In the genomic region with DNA sequence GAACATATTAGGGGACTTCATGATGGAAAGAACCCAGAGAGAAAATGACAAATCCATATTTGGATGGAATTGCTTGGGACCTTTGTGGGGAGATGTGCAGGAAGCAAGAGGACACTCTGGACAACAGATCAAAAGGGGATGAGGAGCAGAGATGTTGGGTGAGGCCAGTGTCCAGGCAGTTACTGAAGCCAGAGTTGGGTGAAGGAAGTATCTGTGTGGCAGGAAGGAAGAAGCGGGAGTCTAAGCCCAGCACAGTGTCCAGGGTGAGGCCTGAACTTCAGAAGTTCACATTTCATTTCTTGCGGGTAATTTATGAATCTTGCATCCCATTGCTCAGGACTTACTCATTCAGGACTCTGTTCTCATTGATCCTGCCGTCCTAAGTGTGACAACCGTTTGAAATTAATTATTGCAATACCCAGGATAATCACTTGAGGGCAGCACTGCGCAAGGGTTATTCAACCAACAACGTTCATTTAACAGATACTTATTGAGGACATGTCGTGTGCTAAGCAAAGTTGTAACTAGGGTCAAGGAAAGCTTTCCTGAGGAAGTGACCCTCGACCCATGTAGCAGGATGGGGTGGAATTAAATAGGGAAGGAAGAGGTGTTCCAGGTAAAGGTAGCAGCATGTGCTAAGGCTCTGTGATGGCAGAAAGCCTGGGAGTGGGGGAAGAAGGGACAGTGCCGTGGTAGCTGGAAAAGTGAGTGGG, we compare ENCODE assay signal across 8 cellular contexts.
DNase-seq lines count a peak whose midpoint lies in the region; ATAC-seq, FAIRE-seq and TF ChIP-seq lines count a peak whose summit lies in the region.

No MANE protein-coding gene starts in this region.

- H3K79me2 ChIP-seq in H1 (ENCODE audit: control insufficient read depth in 1 of 2, insufficient read depth in 2 of 2, low read length in 2 of 2), result no peaks in the 10 kb centered on the region

- DNase-seq in GM06990 (ENCODE audit: extremely low read depth, insufficient read length) (no peak), NCI-H69 (lab: John Stamatoyannopoulos, UW) (peak; percentile 59), H1 (ENCODE audit: low read depth in 1 of 2, low spot score in 2 of 2) (peak; percentile 34 to 84), natural killer cell (no peak), uterus (no peak), superior temporal gyrus (ENCODE audit: extremely low spot score) (no peak)
- DNase-seq in activated CD4-positive, alpha-beta memory T cell treated with anti-CD3 and anti-CD28 coated beads for 36 hours, result peak; percentile 66

- no peak overlapping the region for H4K8ac ChIP-seq in H1 (ENCODE audit: extremely low read depth, insufficient read depth, low read length)

- no peak overlapping the region for H3K27ac ChIP-seq in H1 (ENCODE audit: low read depth, low read length)
- H3K27ac ChIP-seq in uterus, result no peak overlapping the region

- H3K27me3 ChIP-seq in GM06990 (replicated peaks; ENCODE audit: control insufficient read depth, insufficient read depth, low read length) (no peaks in the 10 kb centered on the region), H1 (replicated peaks in 1 of 4; ENCODE audit: control insufficient read depth in 3 of 4, extremely low read depth in 1 of 4, insufficient read depth in 3 of 4, low read length in 3 of 4) (no peaks in the 10 kb centered on the region), uterus (no peaks in the 10 kb centered on the region)

- 34% methylated on average over 9 of the region's 9 CpGs; no CpG with 5 or more reads in 1 of the 2 experiments for WGBS in H1 (ENCODE audit: extremely low coverage in 1 of 2, insufficient coverage in 1 of 2, insufficient read length in 1 of 2, insufficient replicate concordance in 2 of 2, low coverage in 1 of 2, low lambda C conversion rate in 2 of 2, missing lambda C conversion rate in 1 of 2), 2 experiments

- intact Hi-C loops in activated CD4-positive, alpha-beta memory T cell treated with anti-CD3 and anti-CD28 coated beads for 36 hours (cut with micrococcal nuclease), result loop anchor here (1.0 to 2.0 kb wide), 7 partner anchors 62 to 488 kb away; partner anchors contain the start of genes CMTM6 and CMTM8
- intact Hi-C loops in natural killer cell (cut with micrococcal nuclease), result loop anchor here (2.0 to 10.0 kb wide), 3 partner anchors 164 to 488 kb away; no protein-coding TSS in a partner anchor
- intact Hi-C loops in uterus (cut with DNase I; ENCODE audit: low total_unique reads), result no loop called here

- H3K4ac ChIP-seq in H1 (replicated peaks; ENCODE audit: insufficient read length, low read depth, low read length), result no peak overlapping the region

- no peak overlapping the region; the same call in 1 of the 2 replicates for H2BK15ac ChIP-seq in H1 (ENCODE audit: low read length)

- no peak overlapping the region for H4K91ac ChIP-seq in H1 (replicated peaks; ENCODE audit: insufficient read length, low read length)

- H4K20me1 ChIP-seq in H1 (replicated peaks in 1 of 2; ENCODE audit: control insufficient read depth in 1 of 2, insufficient read depth in 2 of 2, low read length in 2 of 2), result no peaks in the 10 kb centered on the region

- H3K9ac ChIP-seq in H1 (replicated peaks in 1 of 4; ENCODE audit: extremely low read depth in 1 of 4, low read depth in 3 of 4, low read length in 3 of 4), result no peak overlapping the region

- H2AFZ ChIP-seq in H1 (ENCODE audit: low read length), result peak overlapping the region; percentile 16

- no peak overlapping the region for H3K4me2 ChIP-seq in H1 (ENCODE audit: insufficient read depth in 1 of 2, low read depth in 2 of 2, low read length in 2 of 2)

- H2AK5ac ChIP-seq in H1 (ENCODE audit: low read depth, low read length), result no peak overlapping the region

- no peak overlapping the region for H2BK20ac ChIP-seq in H1 (ENCODE audit: low read length)

- peak; percentile 74 to 83 for TF ChIP-seq RAD21 in H1 (IDR thresholded peaks at IDR 0.05 in 1 of 2, conservative IDR thresholded peaks at IDR 0.05 in 1 of 2; ENCODE audit: low read depth in 2 of 2, low read length in 2 of 2)

- no peak overlapping the region for H3K56ac ChIP-seq in H1 (replicated peaks; ENCODE audit: insufficient read length, low read depth, low read length)

- H3K4me3 Mint-ChIP-seq in activated CD4-positive, alpha-beta memory T cell treated with anti-CD3 and anti-CD28 coated beads for 36 hours, result peak overlapping the region; percentile 25
- H3K4me3 Mint-ChIP-seq in natural killer cell, result no peak overlapping the region

- TF ChIP-seq CTCF in GM06990 (IDR thresholded peaks at IDR 0.05; ENCODE audit: insufficient read depth, low read length, poor library complexity, severe bottlenecking) (peak; percentile 76), H1 (IDR thresholded peaks at IDR 0.05; ENCODE audit: control extremely low read depth in 1 of 3, insufficient read depth in 1 of 3, low read depth in 1 of 3, low read length in 3 of 3) (peak in 2 of 3 experiments; percentile 70 to 73; a peak in 3 of 4 replicates), natural killer cell (IDR thresholded peaks at IDR 0.05) (peak; percentile 62), uterus (IDR thresholded peaks at IDR 0.05) (peak; percentile 18 to 43 (median 33))

- H3K4me3 ChIP-seq in GM06990 (replicated peaks; ENCODE audit: low read depth, low read length), result no peak overlapping the region
- no peak overlapping the region for H3K4me3 ChIP-seq in H1 (ENCODE audit: extremely low read depth in 1 of 4, insufficient read depth in 2 of 4, low read depth in 3 of 4, low read length in 4 of 4)
- H3K4me3 ChIP-seq in uterus, result no peak overlapping the region

- ATAC-seq in HG02610 (IDR thresholded peaks at IDR 0.05; ENCODE audit: unreplicated experiment), result peak; percentile 45
- ATAC-seq in natural killer cell, result peak; percentile 77 to 81 (median 78)

- H3K14ac ChIP-seq in H1 (ENCODE audit: insufficient read length), result no peak overlapping the region

- H3K79me1 ChIP-seq in H1 (ENCODE audit: low read depth, low read length), result no peaks in the 10 kb centered on the region

- peaks cover 12% of the 10 kb centered on the region for H3K4me1 Mint-ChIP-seq in activated CD4-positive, alpha-beta memory T cell treated with anti-CD3 and anti-CD28 coated beads for 36 hours (ENCODE audit: low read depth)
- H3K4me1 Mint-ChIP-seq in natural killer cell, result peaks cover 10 to 14% of the 10 kb centered on the region in 2 donors

- CTCF ChIA-PET in activated CD4-positive, alpha-beta memory T cell treated with anti-CD3 and anti-CD28 coated beads for 36 hours (lab: Charles Lee), result interaction anchor here (0.6 to 4.4 kb wide), 41 partner anchors 9 to 490 kb away, joined by 3 to 56 read pairs (median 4); no protein-coding TSS in a partner anchor
- CTCF ChIA-PET in H1 (lab: Charles Lee; ENCODE audit: partially characterized antibody), result interaction anchor here (0.7 to 6.2 kb wide), 69 partner anchors 8 to 496 kb away, joined by 3 to 97 read pairs (median 4); partner anchors contain the start of gene CMTM8

- FAIRE-seq in H1 (lab: Jason Lieb, UNC), result peak; percentile 82

- H3K27ac Mint-ChIP-seq in activated CD4-positive, alpha-beta memory T cell treated with anti-CD3 and anti-CD28 coated beads for 36 hours, result no peak overlapping the region
- H3K27ac Mint-ChIP-seq in natural killer cell, result no peak overlapping the region

- H3K36me3 ChIP-seq in GM06990 (ENCODE audit: control insufficient read depth, insufficient read depth, low read length) (no peaks in the 10 kb centered on the region), H1 (ENCODE audit: control insufficient read depth in 2 of 4, insufficient read depth in 4 of 4, low read length in 3 of 4) (no peaks in the 10 kb centered on the region), uterus (no peaks in the 10 kb centered on the region)

- POLR2A ChIA-PET in activated CD4-positive, alpha-beta memory T cell treated with anti-CD3 and anti-CD28 coated beads for 36 hours (lab: Charles Lee), result interaction anchor here (0.6 to 1.2 kb wide), 2 partner anchors 117 to 160 kb away, joined by 3 read pairs; no protein-coding TSS in a partner anchor
- POLR2A ChIA-PET in H1 (lab: Charles Lee; ENCODE audit: partially characterized antibody), result no interaction called here

- peaks cover 0 to 3% (median 0%) of the 10 kb centered on the region in 4 experiments; a peak in 1 of 7 replicates for H3K4me1 ChIP-seq in H1 (replicated peaks in 1 of 4; ENCODE audit: control insufficient read depth in 3 of 4, insufficient read depth in 4 of 4, low read length in 3 of 4)
- H3K4me1 ChIP-seq in uterus, result no peaks in the 10 kb centered on the region

- TF ChIP-seq EP300 in H1 (IDR thresholded peaks at IDR 0.05; ENCODE audit: borderline replicate concordance in 1 of 2, low read depth in 2 of 2, low read length in 2 of 2), result no peak

- no peak overlapping the region for H3K18ac ChIP-seq in H1 (ENCODE audit: extremely low read depth, low read length)

- H2BK12ac ChIP-seq in H1 (ENCODE audit: low read depth, low read length), result peak overlapping the region; percentile 50; the same call in 1 of the 2 replicates

- no peak overlapping the region for H2BK120ac ChIP-seq in H1 (replicated peaks; ENCODE audit: low read depth, low read length)

- H3K23me2 ChIP-seq in H1 (ENCODE audit: low read depth, low read length), result no peaks in the 10 kb centered on the region

- H3K23ac ChIP-seq in H1 (ENCODE audit: insufficient read length), result no peak overlapping the region

- H4K5ac ChIP-seq in H1 (ENCODE audit: insufficient read length, low read depth, low read length), result no peak overlapping the region

- H3K9me3 ChIP-seq in H1 (ENCODE audit: insufficient read depth in 2 of 2, low read depth in 1 of 2, low read length in 1 of 2) (0 out of 4 replicates have a peak, but pooled peaks cover 1 to 3% of the 10 kb centered on the region in 2 experiments), uterus (no peaks in the 10 kb centered on the region)

- H3K27me3 Mint-ChIP-seq in activated CD4-positive, alpha-beta memory T cell treated with anti-CD3 and anti-CD28 coated beads for 36 hours, result no peaks in the 10 kb centered on the region
- H3K27me3 Mint-ChIP-seq in natural killer cell (ENCODE audit: low read depth in 2 of 2), result peaks cover 0 to 13% of the 10 kb centered on the region in 2 donors

- TF ChIP-seq POLR2A in H1 (IDR thresholded peaks at IDR 0.05; ENCODE audit: control extremely low read depth in 1 of 2, low read depth in 2 of 2, low read length in 2 of 2), result no peak
- no peak for TF ChIP-seq POLR2A in uterus (IDR thresholded peaks at IDR 0.05)

- no peak overlapping the region for H2BK5ac ChIP-seq in H1 (ENCODE audit: low read depth, low read length)

- H3K36me3 Mint-ChIP-seq in activated CD4-positive, alpha-beta memory T cell treated with anti-CD3 and anti-CD28 coated beads for 36 hours, result peaks cover 3% of the 10 kb centered on the region
- no peaks in the 10 kb centered on the region for H3K36me3 Mint-ChIP-seq in natural killer cell

- H3K9me3 Mint-ChIP-seq in activated CD4-positive, alpha-beta memory T cell treated with anti-CD3 and anti-CD28 coated beads for 36 hours, result peaks cover 3% of the 10 kb centered on the region
- H3K9me3 Mint-ChIP-seq in natural killer cell, result no peaks in the 10 kb centered on the region

TF ChIP-seq in H1, 55 proteins besides CTCF, POLR2A, EP300 and RAD21 (continues in another document):
- no peak for TF ChIP-seq SRF (IDR thresholded peaks at IDR 0.05; ENCODE audit: low read depth, low read length)
- TF ChIP-seq TAF1 (IDR thresholded peaks at IDR 0.05; ENCODE audit: low read depth, low read length), result no peak

Comparison
In these comparisons a context has a peak if more than half of its experiments do, and no peak if none do; other contexts are left out.
1. DNase-seq: peak in NCI-H69 (single experiment), activated CD4-positive, alpha-beta memory T cell treated with anti-CD3 and anti-CD28 coated beads for 36 hours (single experiment) and H1 (2 of 2); none in GM06990 (single experiment), natural killer cell (single experiment), uterus (0 of 2) and superior temporal gyrus (single experiment).
2. Peak in every context shown above with its lines, with median percentiles within 50 percentile points of each other: CTCF ChIP-seq.